8 cellular contexts compared by ENCODE assay signal in genomic region chr3:195954052-195954751, GRCh38. TPM values are rescaled to one million over a fixed set of nuclear protein-coding genes. Genes with fewer than 3 reads are reported as not detected.
A peak's percentile ranks its signal among the peaks of the same experiment; 100 is the strongest.
DNase-seq lines count a peak whose midpoint lies in the region; ATAC-seq and TF ChIP-seq lines count a peak whose summit lies in the region.
"Not testable (repeated sequence)": the region's sequence is repeated elsewhere in the genome, so short reads cannot be mapped to it uniquely, and the experiment has no call there.

No MANE protein-coding gene starts in this region.

- H3K27ac ChIP-seq in VCaP, result peak overlapping the region; percentile 29; the same call in 1 of the 2 replicates
- H3K27ac ChIP-seq in heart left ventricle, result peak overlapping the region in 3 of 12 donors; percentile 19 to 56 (median 33)
- peak overlapping the region; percentile 35 for H3K27ac ChIP-seq in neutrophil

- peaks cover 0 to 17% (median 9%) of the 10 kb centered on the region in 9 donors for H3K36me3 ChIP-seq in heart left ventricle
- H3K36me3 ChIP-seq in neutrophil, result not testable (repeated sequence)

- H3K4me3 Mint-ChIP-seq in stimulated activated effector memory CD8-positive, alpha-beta T cell treated with anti-CD3 and anti-CD28 coated beads, Interleukin-12 subunit alpha, Interleukin-12 subunit beta, amount 100 ng/mL, for 72 hours, result peak overlapping the region; percentile 71

- peaks cover 0 to 11% (median under 1%) of the 10 kb centered on the region in 12 donors for H3K4me1 ChIP-seq in heart left ventricle
- not testable (repeated sequence) for H3K4me1 ChIP-seq in neutrophil (ENCODE audit: control insufficient read depth in 1 of 2, insufficient read depth in 1 of 2, low read depth in 1 of 2, low read length in 1 of 2)

- 1 to 2% methylated on average over 56 of the region's 84 CpGs; no CpG with 5 or more reads in 2 of the 4 donors for WGBS in heart left ventricle, 4 donors

- DNase-seq in G401 (ENCODE audit: low spot score), result peak; percentile 69
- not testable (repeated sequence) for DNase-seq in astrocyte of the cerebellum (ENCODE audit: low read depth)
- DNase-seq in heart left ventricle, result peak; percentile 67 to 92 (median 88)
- DNase-seq in stimulated activated effector memory CD8-positive, alpha-beta T cell treated with anti-CD3 and anti-CD28 coated beads, Interleukin-12 subunit alpha, Interleukin-12 subunit beta, amount 100 ng/mL, for 72 hours (ENCODE audit: low spot score in 2 of 2), result peak; percentile 88 to 94

- TF ChIP-seq POLR2A in heart left ventricle (IDR thresholded peaks at IDR 0.05), result peak in 1 of 2 donors; percentile 29

- peaks cover 49% of the 10 kb centered on the region for H3K4me1 Mint-ChIP-seq in stimulated activated effector memory CD8-positive, alpha-beta T cell treated with anti-CD3 and anti-CD28 coated beads, Interleukin-12 subunit alpha, Interleukin-12 subunit beta, amount 100 ng/mL, for 72 hours

- TF ChIP-seq CTCF in VCaP (conservative IDR thresholded peaks at IDR 0.05); astrocyte of the cerebellum (IDR thresholded peaks at IDR 0.05; ENCODE audit: low read depth, low read length, missing control alignments); heart left ventricle (IDR thresholded peaks at IDR 0.05); neutrophil (IDR thresholded peaks at IDR 0.05): not testable (repeated sequence)

- in situ Hi-C loops in G401 (cut with HindIII; ENCODE audit: low sequenced_read_pairs); astrocyte of the cerebellum (cut with HindIII; ENCODE audit: low sequenced_read_pairs): not testable (repeated sequence)

- not testable (repeated sequence) for H3K27me3 ChIP-seq in heart left ventricle, neutrophil

- peak overlapping the region; percentile 93 for H3K27ac Mint-ChIP-seq in stimulated activated effector memory CD8-positive, alpha-beta T cell treated with anti-CD3 and anti-CD28 coated beads, Interleukin-12 subunit alpha, Interleukin-12 subunit beta, amount 100 ng/mL, for 72 hours

- peaks cover 64% of the 10 kb centered on the region for H3K36me3 Mint-ChIP-seq in stimulated activated effector memory CD8-positive, alpha-beta T cell treated with anti-CD3 and anti-CD28 coated beads, Interleukin-12 subunit alpha, Interleukin-12 subunit beta, amount 100 ng/mL, for 72 hours

- H3K4me3 ChIP-seq in astrocyte of the cerebellum (ENCODE audit: low read depth, low read length) (peak overlapping the region; percentile 39), heart left ventricle (peak overlapping the region in 9 of 12 donors; percentile 28 to 58 (median 50)), neutrophil (ENCODE audit: low read depth in 1 of 2, low read length in 1 of 2) (peak overlapping the region; percentile 49 to 66)

- intact Hi-C loops in heart left ventricle (cut with DNase I), result not testable (repeated sequence)

- not testable (repeated sequence) for H3K9me3 Mint-ChIP-seq in stimulated activated effector memory CD8-positive, alpha-beta T cell treated with anti-CD3 and anti-CD28 coated beads, Interleukin-12 subunit alpha, Interleukin-12 subunit beta, amount 100 ng/mL, for 72 hours

- H3K9me3 ChIP-seq in heart left ventricle, neutrophil: not testable (repeated sequence)

- ATAC-seq in GM21528 (IDR thresholded peaks at IDR 0.05; ENCODE audit: low FRiP score, unreplicated experiment) (peak; percentile 98), HG03558 (IDR thresholded peaks at IDR 0.05; ENCODE audit: extremely low read depth, unreplicated experiment) (peak; percentile 87), heart left ventricle (peak in 3 of 4 donors; percentile 98 to 99 (median 98))
- ATAC-seq in stimulated activated effector memory CD8-positive, alpha-beta T cell treated with anti-CD3 and anti-CD28 coated beads, Interleukin-12 subunit alpha, Interleukin-12 subunit beta, amount 100 ng/mL, for 72 hours, result peak; percentile 96

RNA-seq across cellular contexts. Expression of gene TNK2, which starts 45.9 kb away (rescaled TPM):
- total RNA-seq in G401 (2014; rRNA removed; shearing (Covaris generic)), result 45.2 and 51.8 TPM in 2 replicates
- 10 to 100 TPM; 13.5 to 59.7 (median 28.7) TPM for total RNA-seq in heart left ventricle
- polyA plus RNA-seq in heart left ventricle, result 10 to 100 TPM; 27.2 to 31.5 TPM
